31 cellular contexts compared by ENCODE assay signal in the genomic region with DNA sequence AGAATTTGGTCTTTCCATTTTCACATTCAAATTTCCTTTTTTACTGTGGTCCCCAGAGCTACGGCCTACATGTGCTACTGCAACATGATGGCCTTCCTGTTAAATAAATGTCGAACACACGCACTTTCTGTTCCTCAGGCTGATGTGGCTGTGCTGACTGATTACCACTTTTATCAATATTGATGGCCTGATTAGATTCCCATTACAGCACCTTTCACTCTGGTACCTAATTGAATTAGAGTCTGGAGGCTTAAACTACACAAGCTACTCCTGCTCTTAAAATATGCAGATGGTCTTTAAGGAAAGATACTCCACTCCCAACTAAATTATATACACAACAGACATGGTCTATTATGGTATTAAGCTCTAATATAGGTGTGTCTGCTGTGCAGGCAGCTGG.
"Had no signal": no experiment of that assay in that cellular context is flagged by ENCODE, and none has a peak within 500 bp of the region (broad histone marks: within the 10 kb centered on the region; RNA-seq: fewer than 3 reads in every experiment).

No MANE protein-coding gene starts in this region.

- H3K4me1 Mint-ChIP-seq: activated B cell treated with CpG ODN at 0.5 μM for 24 hours; activated CD4-positive, alpha-beta T cell treated with anti-CD3 and anti-CD28 coated beads, Interleukin-2, amount 10 ng/mL, durations not matched to agents 24 days and 14 days; activated naive CD8-positive, alpha-beta T cell treated with anti-CD3 and anti-CD28 coated beads for 36 hours; activated T-helper 17 cell treated with anti-CD3 and anti-CD28 coated beads, Interleukin-2, amount 50 U/mL, for 72 hours had no signal

- ATAC-seq: activated CD8-positive, alpha-beta T cell treated with anti-CD3 and anti-CD28 coated beads for 36 hours; activated naive CD4-positive, alpha-beta T cell treated with anti-CD3 and anti-CD28 coated beads, Interleukin-2, amount 50 U/mL, for 72 hours; activated T-cell treated with anti-CD3 and anti-CD28 coated beads, Interleukin-2, amount 50 U/mL, for 4 hours; activated T-cell treated with anti-CD3 and anti-CD28 coated beads, Interleukin-2, amount 50 U/mL, for 72 hours; activated T-helper 17 cell treated with anti-CD3 and anti-CD28 coated beads, Interleukin-2, amount 50 U/mL, for 72 hours; body of pancreas had no signal

- H3K4me3 Mint-ChIP-seq: activated B cell treated with CpG ODN at 0.5 μM for 24 hours; activated CD4-positive, alpha-beta memory T cell treated with anti-CD3 and anti-CD28 coated beads for 36 hours; activated CD4-positive, alpha-beta T cell treated with anti-CD3 and anti-CD28 coated beads, Interleukin-2, amount 10 ng/mL, durations not matched to agents 24 days and 14 days; activated CD8-positive, alpha-beta T cell treated with anti-CD3 and anti-CD28 coated beads for 36 hours; activated naive CD4-positive, alpha-beta T cell treated with anti-CD3 and anti-CD28 coated beads for 36 hours; activated naive CD8-positive, alpha-beta T cell treated with anti-CD3 and anti-CD28 coated beads for 36 hours; activated T-cell treated with anti-CD3 and anti-CD28 coated beads, Interleukin-2, amount 50 U/mL, for 4 hours; activated T-cell treated with anti-CD3 and anti-CD28 coated beads, Interleukin-2, amount 50 U/mL, for 72 hours; activated T-helper 1 cell treated with anti-CD3 and anti-CD28 coated beads, Interleukin-12 subunit alpha, Interleukin-12 subunit beta, Interleukin-2, Interleukin-4 antibody, amounts not matched to agents 30 ng/mL and 10 ng/mL and 1 ng/mL, durations not matched to agents 14 hours and 24 hours and 36 hours; activated T-helper 17 cell treated with anti-CD3 and anti-CD28 coated beads, Interleukin-2, amount 50 U/mL, for 72 hours; T-helper 2 cell treated with Interferon-gamma antibody and Interleukin-4, amounts not matched to agents 5 μg/mL and 100 μg/mL, for 36 hours had no signal

- DNase-seq: activated B cell treated with CpG ODN at 0.5 μM for 24 hours; activated CD4-positive, alpha-beta memory T cell treated with anti-CD3 and anti-CD28 coated beads for 36 hours; activated CD4-positive, alpha-beta T cell treated with anti-CD3 and anti-CD28 coated beads for 4 hours; activated CD4-positive, alpha-beta T cell treated with anti-CD3 and anti-CD28 coated beads, Interleukin-2, amount 10 ng/mL, durations not matched to agents 24 days and 14 days; activated CD4-positive, alpha-beta T cell treated with anti-CD3 and anti-CD28 coated beads, Interleukin-2, amount 50 U/mL, for 1 hour; activated CD4-positive, alpha-beta T cell treated with anti-CD3 and anti-CD28 coated beads, Interleukin-2, amount 50 U/mL, for 4 hours; activated CD4-positive, CD25-positive, alpha-beta regulatory T cell treated with anti-CD3 and anti-CD28 coated beads, Interleukin-2, amount 50 U/mL, for 72 hours; activated CD8-positive, alpha-beta memory T cell treated with anti-CD3 and anti-CD28 coated beads, Interleukin-2, amount 50 U/mL, for 4 hours; activated CD8-positive, alpha-beta T cell treated with anti-CD3 and anti-CD28 coated beads for 36 hours; activated effector memory CD4-positive, alpha-beta T cell treated with anti-CD3 and anti-CD28 coated beads, Interleukin-2, amount 50 U/mL, for 16 hours; activated gamma-delta T cell treated with Interleukin-2 at 50 U/mL for 16 hours; activated naive CD4-positive, alpha-beta T cell; activated naive CD4-positive, alpha-beta T cell treated with anti-CD3 and anti-CD28 coated beads for 36 hours; activated naive CD4-positive, alpha-beta T cell treated with anti-CD3 and anti-CD28 coated beads, Interleukin-2, amount 50 U/mL, for 16 hours; activated naive CD8-positive, alpha-beta T cell treated with anti-CD3 and anti-CD28 coated beads for 36 hours; activated T-cell treated with anti-CD3 and anti-CD28 coated beads for 4 hours; activated T-cell treated with anti-CD3 and anti-CD28 coated beads, Interleukin-2, amount 50 U/mL, for 1 hour; activated T-cell treated with anti-CD3 and anti-CD28 coated beads, Interleukin-2, amount 50 U/mL, for 4 hours; activated T-cell treated with anti-CD3 and anti-CD28 coated beads, Interleukin-2, amount 50 U/mL, for 72 hours; adrenal gland; amniotic stem cell; aorta; body of pancreas; brain microvascular endothelial cell; central memory CD4-positive, alpha-beta T cell; T-helper 2 cell; T-helper 9 cell had no signal

- H3K27me3 Mint-ChIP-seq: activated B cell treated with CpG ODN at 0.5 μM for 24 hours; activated CD4-positive, alpha-beta memory T cell treated with anti-CD3 and anti-CD28 coated beads for 36 hours; activated CD4-positive, alpha-beta T cell treated with anti-CD3 and anti-CD28 coated beads, Interleukin-2, amount 10 ng/mL, durations not matched to agents 24 days and 14 days; activated CD8-positive, alpha-beta T cell treated with anti-CD3 and anti-CD28 coated beads for 36 hours; activated naive CD8-positive, alpha-beta T cell treated with anti-CD3 and anti-CD28 coated beads for 36 hours; activated T-helper 17 cell treated with anti-CD3 and anti-CD28 coated beads, Interleukin-2, amount 50 U/mL, for 72 hours had no signal

- H3K9me3 Mint-ChIP-seq: activated CD4-positive, alpha-beta memory T cell treated with anti-CD3 and anti-CD28 coated beads for 36 hours; activated CD4-positive, alpha-beta T cell treated with anti-CD3 and anti-CD28 coated beads, Interleukin-2, amount 10 ng/mL, durations not matched to agents 24 days and 14 days; activated naive CD4-positive, alpha-beta T cell treated with anti-CD3 and anti-CD28 coated beads for 36 hours; activated naive CD8-positive, alpha-beta T cell treated with anti-CD3 and anti-CD28 coated beads for 36 hours; activated T-cell treated with anti-CD3 and anti-CD28 coated beads, Interleukin-2, amount 50 U/mL, for 72 hours; activated T-helper 1 cell treated with anti-CD3 and anti-CD28 coated beads, Interleukin-12 subunit alpha, Interleukin-12 subunit beta, Interleukin-2, Interleukin-4 antibody, amounts not matched to agents 30 ng/mL and 10 ng/mL and 1 ng/mL, durations not matched to agents 14 hours and 24 hours and 36 hours; T-helper 2 cell treated with Interferon-gamma antibody and Interleukin-4, amounts not matched to agents 5 μg/mL and 100 μg/mL, for 36 hours had no signal

- H3K27ac Mint-ChIP-seq: activated B cell treated with CpG ODN at 0.5 μM for 24 hours; activated CD4-positive, alpha-beta memory T cell treated with anti-CD3 and anti-CD28 coated beads for 36 hours; activated CD4-positive, alpha-beta T cell treated with anti-CD3 and anti-CD28 coated beads, Interleukin-2, amount 10 ng/mL, durations not matched to agents 24 days and 14 days; activated CD8-positive, alpha-beta T cell treated with anti-CD3 and anti-CD28 coated beads for 36 hours; activated naive CD4-positive, alpha-beta T cell treated with anti-CD3 and anti-CD28 coated beads for 36 hours; activated naive CD4-positive, alpha-beta T cell treated with anti-CD3 and anti-CD28 coated beads, Interleukin-2, amount 50 U/mL, for 72 hours; activated naive CD8-positive, alpha-beta T cell treated with anti-CD3 and anti-CD28 coated beads for 36 hours; activated T-cell treated with anti-CD3 and anti-CD28 coated beads, Interleukin-2, amount 50 U/mL, for 72 hours; activated T-helper 1 cell treated with anti-CD3 and anti-CD28 coated beads, Interleukin-12 subunit alpha, Interleukin-12 subunit beta, Interleukin-2, Interleukin-4 antibody, amounts not matched to agents 30 ng/mL and 10 ng/mL and 1 ng/mL, durations not matched to agents 14 hours and 24 hours and 36 hours; activated T-helper 17 cell treated with anti-CD3 and anti-CD28 coated beads, Interleukin-2, amount 50 U/mL, for 72 hours; T-helper 2 cell treated with Interferon-gamma antibody and Interleukin-4, amounts not matched to agents 5 μg/mL and 100 μg/mL, for 36 hours had no signal

- H3K36me3 Mint-ChIP-seq: activated CD4-positive, alpha-beta memory T cell treated with anti-CD3 and anti-CD28 coated beads for 36 hours; activated naive CD4-positive, alpha-beta T cell treated with anti-CD3 and anti-CD28 coated beads, Interleukin-2, amount 50 U/mL, for 72 hours; activated naive CD8-positive, alpha-beta T cell treated with anti-CD3 and anti-CD28 coated beads for 36 hours had no signal
